In genomic region chr5:77104813-77105212, GRCh38 we compare ENCODE assay signal across 3 cellular contexts.
"Had no signal": no experiment of that assay in that cellular context is flagged by ENCODE, and none has a peak within 500 bp of the region (broad histone marks: within the 10 kb centered on the region; RNA-seq: fewer than 3 reads in every experiment).

No MANE protein-coding gene starts in this region.

- DNase-seq: GDM1, GF-D8 had no signal

- H3K4me3 ChIP-seq: GM12878 had no signal

- ATAC-seq: GM12878 had no signal
